In genomic region chr4:37786267-37786666, GRCh38 we compare ENCODE assay signal across 2 cellular contexts. TPM values are rescaled to one million over a fixed set of nuclear protein-coding genes. Genes with fewer than 3 reads are reported as not detected.
DNase-seq lines count a peak whose midpoint lies in the region; ATAC-seq, FAIRE-seq and TF ChIP-seq lines count a peak whose summit lies in the region.
"Not testable (repeated sequence)": the region's sequence is repeated elsewhere in the genome, so short reads cannot be mapped to it uniquely, and the experiment has no call there.

No MANE protein-coding gene starts in this region.

- CTCF ChIA-PET in K562 (lab: Yijun Ruan, JAX; ENCODE audit: low intra/inter-chr PET ratio); HepG2 (lab: Yijun Ruan, JAX; ENCODE audit: low intra/inter-chr PET ratio, low total read pairs): not testable (repeated sequence)

- not testable (repeated sequence) for H3K9ac ChIP-seq in K562 (ENCODE audit: insufficient read depth in 1 of 2, low read depth in 2 of 2, low read length in 2 of 2); HepG2 (ENCODE audit: insufficient read depth, low read depth, low read length)

- H3K4me1 ChIP-seq in K562 (replicated peaks in 1 of 2; ENCODE audit: control insufficient read depth in 2 of 2, insufficient read depth in 2 of 2, low read length in 2 of 2): not testable (repeated sequence)
- peaks cover 14% of the 10 kb centered on the region for H3K4me1 ChIP-seq in HepG2 (ENCODE audit: insufficient read depth, low read length)

- not testable (repeated sequence) for H3K9me3 ChIP-seq in K562 (replicated peaks; ENCODE audit: control insufficient read depth, insufficient read depth, low read depth, low read length); HepG2 (ENCODE audit: low read length)

- TF ChIP-seq POLR2A in K562 (conservative IDR thresholded peaks at IDR 0.05); HepG2 (IDR thresholded peaks at IDR 0.05; ENCODE audit: insufficient read depth in 1 of 2, low read depth in 2 of 2, low read length in 2 of 2): not testable (repeated sequence)

- not testable (repeated sequence) for H3K36me3 ChIP-seq in K562 (ENCODE audit: control insufficient read depth, insufficient read depth, low read length); HepG2 (replicated peaks in 1 of 2; ENCODE audit: control insufficient read depth in 1 of 2, insufficient read depth in 2 of 2, low read length in 2 of 2)

- intact Hi-C loops in K562 (cut with micrococcal nuclease); HepG2 (cut with micrococcal nuclease; ENCODE audit: unreplicated experiment): not testable (repeated sequence)

- in situ Hi-C loops in K562 (cut with MboI): loop anchor here (5.0 kb wide), 1 partner anchor 184 kb away; no protein-coding TSS in a partner anchor
- in situ Hi-C loops in HepG2 (cut with HindIII; ENCODE audit: extremely low pct_ligation_motif_present, low pct_unique_long_range_greater_than_20kb): not testable (repeated sequence)

- H4K20me1 ChIP-seq in K562 (replicated peaks; ENCODE audit: control insufficient read depth, insufficient read depth, low read length); HepG2 (ENCODE audit: insufficient read depth, low read length): not testable (repeated sequence)

- BruUV-seq in K562 (replicated peaks; lab: Mats Ljungman, UMichigan); HepG2 (replicated peaks; lab: Mats Ljungman, UMichigan): not testable (repeated sequence)

- H3K4me3 ChIP-seq in K562; HepG2 (replicated peaks in 1 of 3; ENCODE audit: insufficient read depth in 1 of 3, low read depth in 2 of 3, low read length in 3 of 3): not testable (repeated sequence)

- not testable (repeated sequence) for FAIRE-seq in K562 (lab: Jason Lieb, UNC); HepG2 (lab: Jason Lieb, UNC)

- POLR2A ChIA-PET in K562 (lab: Yijun Ruan, JAX); HepG2 (lab: Yijun Ruan, JAX): not testable (repeated sequence)

- not testable (repeated sequence) for TF ChIP-seq RAD21 in K562 (CRISPR knock-in tag; conservative IDR thresholded peaks at IDR 0.05 in 1 of 2, IDR thresholded peaks at IDR 0.05 in 1 of 2); HepG2 (CRISPR knock-in tag; IDR thresholded peaks at IDR 0.05)

- not testable (repeated sequence) for H3K27ac ChIP-seq in K562 (ENCODE audit: extremely low read depth, low read depth, low read length); HepG2 (ENCODE audit: extremely low read length, insufficient read depth, low read length)

- DNase-seq in K562 (ENCODE audit: extremely low read depth in 1 of 4, low spot score in 3 of 4); HepG2 (ENCODE audit: low spot score): not testable (repeated sequence)

- not testable (repeated sequence) for H3K4me2 ChIP-seq in K562 (ENCODE audit: insufficient read depth, low read length); HepG2 (ENCODE audit: low read depth, low read length)

- 0% methylated on average over 2 of the region's 2 CpGs for WGBS in K562 (ENCODE audit: insufficient coverage, low coverage, missing lambda C conversion rate)
- WGBS in HepG2 (ENCODE audit: low lambda C conversion rate): 18% methylated on average over 2 of the region's 2 CpGs

- TF ChIP-seq EP300 in K562 (IDR thresholded peaks at IDR 0.05; ENCODE audit: low read length); HepG2 (IDR thresholded peaks at IDR 0.05; ENCODE audit: low read depth in 2 of 2, low read length in 2 of 2); HepG2 (CRISPR knock-in tag; IDR thresholded peaks at IDR 0.05; ENCODE audit: borderline replicate concordance): not testable (repeated sequence)

- ATAC-seq in K562, HepG2: not testable (repeated sequence)

- not testable (repeated sequence) for TF ChIP-seq CTCF in K562 (IDR thresholded peaks at IDR 0.05 in 2 of 3, conservative IDR thresholded peaks at IDR 0.05 in 1 of 3; ENCODE audit: insufficient read depth in 2 of 3, low read depth in 1 of 3, low read length in 3 of 3); HepG2 (CRISPR knock-in tag; IDR thresholded peaks at IDR 0.05)

- not testable (repeated sequence) for H3K9me1 ChIP-seq in K562 (ENCODE audit: control insufficient read depth, insufficient read depth, low read length)

- H3K79me2 ChIP-seq in K562 (ENCODE audit: control insufficient read depth, insufficient read depth, low read length); HepG2 (ENCODE audit: insufficient read depth, low read length): not testable (repeated sequence)

- H2AFZ ChIP-seq in K562 (ENCODE audit: low read depth, low read length); HepG2 (ENCODE audit: low read length): not testable (repeated sequence)

- not testable (repeated sequence) for H3K27me3 ChIP-seq in K562 (ENCODE audit: control insufficient read depth in 2 of 2, insufficient read depth in 2 of 2, low read length in 2 of 2); HepG2 (ENCODE audit: control insufficient read depth in 1 of 2, insufficient read depth in 2 of 2, low read length in 2 of 2)

TF ChIP-seq in K562, 482 proteins besides CTCF, POLR2A, EP300 and RAD21:
- TF ChIP-seq ZNF431 (CRISPR knock-in tag; IDR thresholded peaks at IDR 0.05): peak; percentile 92
TF ChIP-seq in K562: peak in this region for 1; not testable (repeated sequence) for 481.

TF ChIP-seq in HepG2, 621 proteins besides CTCF, POLR2A, EP300 and RAD21:
- peak; percentile 74; the same call in 1 of the 2 replicates for TF ChIP-seq ZNF431 (CRISPR knock-in tag; IDR thresholded peaks at IDR 0.05; ENCODE audit: borderline replicate concordance, low read depth)

RNA-seq across cellular contexts. Expression of gene PGM2, which starts 40.2 kb away (rescaled TPM):
- 21.8 and 47.3 TPM in 2 replicates for total RNA-seq in K562 (2011; cell fraction: chromatin; rRNA removed; ENCODE audit: low replicate concordance)
- total RNA-seq in K562 (2011; cell fraction: nucleolus; rRNA removed): 11.5 and 13.4 TPM in 2 replicates
- 18.6 and 19.6 TPM in 2 replicates for total RNA-seq in K562 (2011; cell fraction: nucleoplasm; rRNA removed)
- total RNA-seq in K562 (2014; rRNA removed) (35.5 and 39.3 TPM in 2 replicates), K562 (2014; rRNA removed; fragmentation: Illumina TruSeq; extraction: Trizol) (59.8 and 68.3 TPM in 2 replicates), K562 (2015; rRNA removed; fragmentation: Illumina TruSeq; extraction: Trizol) (49.8 and 51.4 TPM in 2 replicates), K562 (2021) (57.3 and 58.1 TPM in 2 replicates), HepG2 (2016; rRNA removed; fragmentation: Illumina TruSeq; extraction: Trizol) (36.9 and 64.5 TPM in 2 replicates)
- polyA plus RNA-seq in K562 (2011; rRNA removed) (57.8 and 77.3 TPM in 2 replicates), K562 (2014; fragmentation: Illumina TruSeq; extraction: Trizol) (45.6 and 52.9 TPM in 2 replicates), K562 (2014; fragmentation: Nextera tagmentation; extraction: Ambion mirVana) (10 to 100 TPM; 15.2 to 27.1 TPM), K562 (2014; rRNA removed) (44.9 and 47.8 TPM in 2 replicates), HepG2 (2011; rRNA removed) (10.8 and 14.6 TPM in 2 replicates)
- 20.7 and 35.0 TPM in 2 replicates for polyA plus RNA-seq in K562 (2011; cell fraction: cytosol; rRNA removed)
- polyA plus RNA-seq in K562 (2011; cell fraction: nucleus; rRNA removed): 45.8 and 87.6 TPM in 2 replicates
- polyA plus RNA-seq in K562 (2012): 29.2 and 31.5 TPM in 2 replicates
- polyA minus RNA-seq in K562 (2011; rRNA and poly(A)+ RNA removed): 53.9 and 55.3 TPM in 2 replicates
- polyA minus RNA-seq in K562 (2011; cell fraction: cytosol; rRNA and poly(A)+ RNA removed): 20.0 and 30.2 TPM in 2 replicates
- 18.6 and 32.1 TPM in 2 replicates for polyA minus RNA-seq in K562 (2011; cell fraction: nucleus; rRNA and poly(A)+ RNA removed)
- 3.4 and 4.7 TPM in 2 replicates for total RNA-seq in HepG2 (2016; cell fraction: cytosol; rRNA removed; fragmentation: Illumina TruSeq; extraction: Trizol; ENCODE audit: low read depth)
- total RNA-seq in HepG2 (2016; cell fraction: insoluble cytoplasmic fraction; rRNA removed; fragmentation: Illumina TruSeq; extraction: Trizol): 34.6 and 62.5 TPM in 2 replicates
- 9.2 and 9.7 TPM in 2 replicates for total RNA-seq in HepG2 (2016; cell fraction: membrane; rRNA removed; fragmentation: Illumina TruSeq; extraction: Trizol)
- total RNA-seq in HepG2 (2016; cell fraction: nucleus; rRNA removed; fragmentation: Illumina TruSeq; extraction: Trizol): 21.9 and 23.0 TPM in 2 replicates
- polyA plus RNA-seq in HepG2 (2011; cell fraction: cytosol; rRNA removed): 6.2 and 7.7 TPM in 2 replicates
- polyA plus RNA-seq in HepG2 (2011; cell fraction: nucleus; rRNA removed): 12.1 and 12.7 TPM in 2 replicates
- 11.7 and 15.7 TPM in 2 replicates for polyA plus RNA-seq in HepG2 (2012)
- 1.6 and 2.3 TPM in 2 replicates for polyA plus RNA-seq in HepG2 (2016; cell fraction: cytosol; fragmentation: Illumina TruSeq; extraction: Trizol; ENCODE audit: low read depth)
- 53.5 and 54.3 TPM in 2 replicates for polyA plus RNA-seq in HepG2 (2016; cell fraction: insoluble cytoplasmic fraction; fragmentation: Illumina TruSeq; extraction: Trizol; ENCODE audit: low read depth)
- 4.2 and 6.1 TPM in 2 replicates for polyA plus RNA-seq in HepG2 (2016; cell fraction: membrane; fragmentation: Illumina TruSeq; extraction: Trizol; ENCODE audit: low read depth)
- polyA plus RNA-seq in HepG2 (2016; cell fraction: nucleus; fragmentation: Illumina TruSeq; extraction: Trizol; ENCODE audit: insufficient read depth, low read depth): 26.3 and 26.8 TPM in 2 replicates
- polyA minus RNA-seq in HepG2 (2011; rRNA and poly(A)+ RNA removed; ENCODE audit: low replicate concordance): 6.0 and 10.9 TPM in 2 replicates
- polyA minus RNA-seq in HepG2 (2011; cell fraction: cytosol; rRNA and poly(A)+ RNA removed): 9.8 and 12.3 TPM in 2 replicates
- 15.3 and 15.8 TPM in 2 replicates for polyA minus RNA-seq in HepG2 (2011; cell fraction: nucleus; rRNA and poly(A)+ RNA removed)
